ENCODE assay signal across 1 cellular context in the genomic region with DNA sequence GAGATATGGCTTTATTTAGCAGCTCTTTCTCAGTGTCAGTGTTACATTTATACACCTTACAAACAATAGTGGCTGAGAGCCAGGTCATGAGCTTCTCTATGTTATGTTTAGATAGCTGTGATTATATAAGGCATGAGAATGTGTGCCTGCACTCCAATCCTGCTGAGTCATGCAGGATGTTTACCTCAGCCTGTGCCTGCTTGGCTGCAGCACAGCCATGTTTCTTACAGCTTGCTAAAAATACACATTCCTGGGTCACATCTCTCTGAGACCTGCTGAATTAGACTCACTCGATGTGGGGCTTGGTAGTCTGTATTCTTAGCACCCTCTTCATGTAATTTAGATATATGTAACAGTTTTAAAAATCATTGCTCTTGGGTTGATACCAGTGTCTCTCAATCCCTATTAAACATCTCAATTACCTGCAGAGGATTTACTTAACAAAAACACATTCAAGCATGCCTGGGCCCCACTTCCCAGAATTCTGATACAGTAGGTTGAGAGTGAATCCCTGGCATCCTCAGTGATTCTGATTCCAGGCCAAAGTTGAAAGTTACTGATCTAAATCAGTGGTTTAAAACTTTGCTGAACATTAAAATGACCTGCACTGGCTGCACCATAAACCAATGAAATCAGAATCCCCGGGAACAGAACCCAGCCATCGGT.
TF ChIP-seq lines count a peak whose summit lies in the region.

No MANE protein-coding gene starts in this region.

TF ChIP-seq in K562, 482 proteins besides CTCF, POLR2A, EP300 and RAD21 (continued from another document and continues in another):
- no peak for TF ChIP-seq CBX1 (IDR thresholded peaks at IDR 0.05; ENCODE audit: low read depth)
- TF ChIP-seq TGIF2 (CRISPR knock-in tag; IDR thresholded peaks at IDR 0.05) = no peak
- TF ChIP-seq XRCC5 (IDR thresholded peaks at IDR 0.05; ENCODE audit: low read depth, low read length) = no peak
- no peak for TF ChIP-seq RBM39 (optimal IDR thresholded peaks at IDR 0.05; ENCODE audit: low read depth, low read length)
- no peak for TF ChIP-seq HEY1 (CRISPR knock-in tag; IDR thresholded peaks at IDR 0.05; ENCODE audit: borderline replicate concordance)
- TF ChIP-seq FOXK2 (conservative IDR thresholded peaks at IDR 0.05 in 1 of 2, IDR thresholded peaks at IDR 0.05 in 1 of 2; ENCODE audit: low read depth in 2 of 2) = peak in 1 of 2 experiments; percentile 59; a peak in 2 of 4 replicates
- TF ChIP-seq YY1 (IDR thresholded peaks at IDR 0.05; ENCODE audit: borderline replicate concordance in 1 of 3, control insufficient read depth in 1 of 3, extremely low read depth in 1 of 3, insufficient read depth in 3 of 3, insufficient read length in 1 of 3, insufficient replicate concordance in 2 of 3, low read depth in 1 of 3, low read length in 2 of 3) = peak in 2 of 3 experiments; percentile 25 to 66
- TF ChIP-seq RB1 (IDR thresholded peaks at IDR 0.05; ENCODE audit: low read depth) = no peak
- TF ChIP-seq ZFP36 (IDR thresholded peaks at IDR 0.05; ENCODE audit: low read depth, low read length, partially characterized antibody) = peak; percentile 73
- TF ChIP-seq PTBP1 (IDR thresholded peaks at IDR 0.05; ENCODE audit: low read depth, low read length) = no peak
- peak; percentile 97 for TF ChIP-seq MAFG (tag; conservative IDR thresholded peaks at IDR 0.05)
- no peak for TF ChIP-seq SAP30 (IDR thresholded peaks at IDR 0.05; ENCODE audit: borderline replicate concordance, insufficient read depth, low read depth, low read length, poor library complexity, severe bottlenecking)
- TF ChIP-seq PHF8 (IDR thresholded peaks at IDR 0.05; ENCODE audit: borderline replicate concordance, low read length) = no peak
- no peak for TF ChIP-seq CBX8 (IDR thresholded peaks at IDR 0.05; ENCODE audit: borderline replicate concordance, extremely low read depth, low read depth, low read length, poor library complexity, severe bottlenecking)
- TF ChIP-seq, protein P1, sequence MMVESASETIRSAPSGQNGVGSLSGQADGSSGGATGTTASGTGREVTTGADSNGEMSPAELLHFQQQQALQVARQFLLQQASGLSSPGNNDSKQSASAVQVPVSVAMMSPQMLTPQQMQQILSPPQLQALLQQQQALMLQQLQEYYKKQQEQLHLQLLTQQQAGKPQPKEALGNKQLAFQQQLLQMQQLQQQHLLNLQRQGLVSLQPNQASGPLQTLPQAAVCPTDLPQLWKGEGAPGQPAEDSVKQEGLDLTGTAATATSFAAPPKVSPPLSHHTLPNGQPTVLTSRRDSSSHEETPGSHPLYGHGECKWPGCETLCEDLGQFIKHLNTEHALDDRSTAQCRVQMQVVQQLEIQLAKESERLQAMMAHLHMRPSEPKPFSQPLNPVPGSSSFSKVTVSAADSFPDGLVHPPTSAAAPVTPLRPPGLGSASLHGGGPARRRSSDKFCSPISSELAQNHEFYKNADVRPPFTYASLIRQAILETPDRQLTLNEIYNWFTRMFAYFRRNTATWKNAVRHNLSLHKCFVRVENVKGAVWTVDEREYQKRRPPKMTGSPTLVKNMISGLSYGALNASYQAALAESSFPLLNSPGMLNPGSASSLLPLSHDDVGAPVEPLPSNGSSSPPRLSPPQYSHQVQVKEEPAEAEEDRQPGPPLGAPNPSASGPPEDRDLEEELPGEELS (CRISPR knock-in tag; IDR thresholded peaks at IDR 0.05; ENCODE audit: borderline replicate concordance) = no peak
- no peak for TF ChIP-seq MBD2 (IDR thresholded peaks at IDR 0.05; ENCODE audit: borderline replicate concordance, low read depth)
- TF ChIP-seq HLTF (IDR thresholded peaks at IDR 0.05) = no peak
- no peak for TF ChIP-seq RFX7 (CRISPR knock-in tag; IDR thresholded peaks at IDR 0.05)
- TF ChIP-seq ARID2 (IDR thresholded peaks at IDR 0.05) = no peak
- no peak for TF ChIP-seq PBX2 (CRISPR knock-in tag; IDR thresholded peaks at IDR 0.05; ENCODE audit: low read depth)
- peak; percentile 62 for TF ChIP-seq PBX2 (tag; conservative IDR thresholded peaks at IDR 0.05; ENCODE audit: low read depth)
- TF ChIP-seq ZNF174 (CRISPR knock-in tag; IDR thresholded peaks at IDR 0.05) = no peak
- TF ChIP-seq NR2C1 (IDR thresholded peaks at IDR 0.05) = no peak
- TF ChIP-seq NR2C1 (tag; IDR thresholded peaks at IDR 0.05) = peak; percentile 92
- TF ChIP-seq, protein P2, sequence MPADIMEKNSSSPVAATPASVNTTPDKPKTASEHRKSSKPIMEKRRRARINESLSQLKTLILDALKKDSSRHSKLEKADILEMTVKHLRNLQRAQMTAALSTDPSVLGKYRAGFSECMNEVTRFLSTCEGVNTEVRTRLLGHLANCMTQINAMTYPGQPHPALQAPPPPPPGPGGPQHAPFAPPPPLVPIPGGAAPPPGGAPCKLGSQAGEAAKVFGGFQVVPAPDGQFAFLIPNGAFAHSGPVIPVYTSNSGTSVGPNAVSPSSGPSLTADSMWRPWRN (IDR thresholded peaks at IDR 0.05; ENCODE audit: low read depth) = no peak
- TF ChIP-seq ZNF57 (CRISPR knock-in tag; IDR thresholded peaks at IDR 0.05) = no peak
- no peak for TF ChIP-seq KDM2B (CRISPR knock-in tag; IDR thresholded peaks at IDR 0.05)
- no peak for TF ChIP-seq ZNF408 (CRISPR knock-in tag; IDR thresholded peaks at IDR 0.05; ENCODE audit: low read depth)
- no peak; the same call in 1 of the 2 replicates for TF ChIP-seq TFE3 (CRISPR knock-in tag; IDR thresholded peaks at IDR 0.05)
- TF ChIP-seq, protein P3, sequence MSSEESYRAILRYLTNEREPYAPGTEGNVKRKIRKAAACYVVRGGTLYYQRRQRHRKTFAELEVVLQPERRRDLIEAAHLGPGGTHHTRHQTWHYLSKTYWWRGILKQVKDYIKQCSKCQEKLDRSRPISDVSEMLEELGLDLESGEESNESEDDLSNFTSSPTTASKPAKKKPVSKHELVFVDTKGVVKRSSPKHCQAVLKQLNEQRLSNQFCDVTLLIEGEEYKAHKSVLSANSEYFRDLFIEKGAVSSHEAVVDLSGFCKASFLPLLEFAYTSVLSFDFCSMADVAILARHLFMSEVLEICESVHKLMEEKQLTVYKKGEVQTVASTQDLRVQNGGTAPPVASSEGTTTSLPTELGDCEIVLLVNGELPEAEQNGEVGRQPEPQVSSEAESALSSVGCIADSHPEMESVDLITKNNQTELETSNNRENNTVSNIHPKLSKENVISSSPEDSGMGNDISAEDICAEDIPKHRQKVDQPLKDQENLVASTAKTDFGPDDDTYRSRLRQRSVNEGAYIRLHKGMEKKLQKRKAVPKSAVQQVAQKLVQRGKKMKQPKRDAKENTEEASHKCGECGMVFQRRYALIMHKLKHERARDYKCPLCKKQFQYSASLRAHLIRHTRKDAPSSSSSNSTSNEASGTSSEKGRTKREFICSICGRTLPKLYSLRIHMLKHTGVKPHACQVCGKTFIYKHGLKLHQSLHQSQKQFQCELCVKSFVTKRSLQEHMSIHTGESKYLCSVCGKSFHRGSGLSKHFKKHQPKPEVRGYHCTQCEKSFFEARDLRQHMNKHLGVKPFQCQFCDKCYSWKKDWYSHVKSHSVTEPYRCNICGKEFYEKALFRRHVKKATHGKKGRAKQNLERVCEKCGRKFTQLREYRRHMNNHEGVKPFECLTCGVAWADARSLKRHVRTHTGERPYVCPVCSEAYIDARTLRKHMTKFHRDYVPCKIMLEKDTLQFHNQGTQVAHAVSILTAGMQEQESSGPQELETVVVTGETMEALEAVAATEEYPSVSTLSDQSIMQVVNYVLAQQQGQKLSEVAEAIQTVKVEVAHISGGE (CRISPR knock-in tag; IDR thresholded peaks at IDR 0.05) = peak in 1 of 3 experiments; percentile 78; a peak in 2 of 6 replicates
- TF ChIP-seq CXXC5 (CRISPR knock-in tag; IDR thresholded peaks at IDR 0.05) = peak; percentile 72
- TF ChIP-seq RERE (CRISPR knock-in tag; IDR thresholded peaks at IDR 0.05; ENCODE audit: borderline replicate concordance) = no peak
